8 cellular contexts compared by ENCODE assay signal in genomic region chr19:18086590-18087138, GRCh38. TPM values are rescaled to one million over a fixed set of nuclear protein-coding genes. Genes with fewer than 3 reads are reported as not detected.
DNase-seq lines count a peak whose midpoint lies in the region; ATAC-seq, FAIRE-seq and TF ChIP-seq lines count a peak whose summit lies in the region.

TSS of gene IL12RB1 (minus strand) at chr19:18086934. CDS start at chr19:18086823, 111 bp downstream.

- DNase-seq in DND-41, result peak; percentile 75
- DNase-seq in Panc1 (ENCODE audit: low read depth, low spot score), result no peak
- no peak for DNase-seq in pancreas
- no peak for DNase-seq in prostate gland (ENCODE audit: low spot score)
- no peak for DNase-seq in iPS-NIHi7 (ENCODE audit: extremely low spot score)

- ATAC-seq in DND-41 (ENCODE audit: insufficient read depth, low read depth), result peak; percentile 94
- ATAC-seq in Panc1, result peak; percentile 38; the same call in 1 of the 2 replicates
- ATAC-seq in pancreas, result peak in 3 of 4 donors; percentile 21 to 50 (median 32)
- ATAC-seq in HG02588 (IDR thresholded peaks at IDR 0.05; ENCODE audit: unreplicated experiment), result no peak
- ATAC-seq in GM19397 (IDR thresholded peaks at IDR 0.05; ENCODE audit: unreplicated experiment), result no peak

- peak within 1 kb of the TSS; percentile 59 for H3K9ac ChIP-seq in DND-41 (ENCODE audit: low read depth, low read length)

- FAIRE-seq in pancreas (lab: Jason Lieb, UNC), result no peak

- peak within 1 kb of the TSS; percentile 16 to 59; a peak in 3 of 4 replicates for H3K4me3 ChIP-seq in DND-41 (ENCODE audit: low read depth in 1 of 2, low read length in 2 of 2)
- peak within 1 kb of the TSS; percentile 10 to 22 for H3K4me3 ChIP-seq in Panc1 (ENCODE audit: low read depth in 2 of 2, low read length in 2 of 2)
- peak within 1 kb of the TSS in 1 of 4 donors; percentile 22 for H3K4me3 ChIP-seq in pancreas
- H3K4me3 ChIP-seq in prostate gland, result peak within 1 kb of the TSS in 1 of 2 donors; percentile 2

- POLR2A ChIA-PET in Panc1 (lab: Charles Lee), result no interaction called here

- peaks cover 15% of the 10 kb centered on the region for H3K4me1 ChIP-seq in DND-41 (ENCODE audit: insufficient read depth, low read length)
- no peaks in the 10 kb centered on the region for H3K4me1 ChIP-seq in Panc1 (ENCODE audit: control insufficient read depth, insufficient read depth, low read length)
- no peaks in the 10 kb centered on the region for H3K4me1 ChIP-seq in pancreas
- no peaks in the 10 kb centered on the region for H3K4me1 ChIP-seq in prostate gland (replicated peaks)

- H3K79me2 ChIP-seq in DND-41 (ENCODE audit: insufficient read depth, low read length), result no peaks in the 10 kb centered on the region

- CTCF ChIA-PET in Panc1 (lab: Charles Lee), result interaction anchor here (0.7 kb wide), 1 partner anchor 12 kb away, joined by 5 read pairs; no protein-coding TSS in a partner anchor

- H3K4me2 ChIP-seq in DND-41 (ENCODE audit: insufficient read depth, low read length), result peak within 1 kb of the TSS; percentile 81

- BruUV-seq in Panc1 (replicated peaks; lab: Mats Ljungman, UMichigan), result no TSS peak

- H2AFZ ChIP-seq in DND-41 (ENCODE audit: low read depth, low read length), result peak within 1 kb of the TSS; percentile 95

- H3K9me3 ChIP-seq in DND-41 (ENCODE audit: insufficient read depth, low read length, severe bottlenecking), result no peaks in the 10 kb centered on the region
- no peaks in the 10 kb centered on the region for H3K9me3 ChIP-seq in Panc1 (ENCODE audit: control insufficient read depth, insufficient read depth, low read depth, low read length)
- H3K9me3 ChIP-seq in pancreas, result no peaks in the 10 kb centered on the region
- no peaks in the 10 kb centered on the region for H3K9me3 ChIP-seq in prostate gland

- H4K20me1 ChIP-seq in DND-41 (ENCODE audit: insufficient read depth, low read length), result no peaks in the 10 kb centered on the region

- intact Hi-C loops in Panc1 (cut with micrococcal nuclease; ENCODE audit: unreplicated experiment) (no loop called here), pancreas (cut with DNase I) (no loop called here), prostate gland (cut with DNase I) (no loop called here)

- no peak for TF ChIP-seq POLR2A in prostate gland (IDR thresholded peaks at IDR 0.05)

- H3K36me3 ChIP-seq in DND-41 (ENCODE audit: insufficient read depth, low read length), result no peaks in the 10 kb centered on the region
- no peaks in the 10 kb centered on the region for H3K36me3 ChIP-seq in Panc1 (ENCODE audit: control insufficient read depth, insufficient read depth, low read length)
- H3K36me3 ChIP-seq in pancreas, result no peaks in the 10 kb centered on the region
- H3K36me3 ChIP-seq in prostate gland, result no peaks in the 10 kb centered on the region

- TF ChIP-seq CTCF in DND-41 (IDR thresholded peaks at IDR 0.05; ENCODE audit: borderline replicate concordance, extremely low read depth, low read length, poor library complexity, severe bottlenecking) (no peak), Panc1 (IDR thresholded peaks at IDR 0.05) (no peak), pancreas (IDR thresholded peaks at IDR 0.05) (no peak), prostate gland (IDR thresholded peaks at IDR 0.05) (no peak)

- H3K27ac ChIP-seq in DND-41 (ENCODE audit: low read length) (peak within 1 kb of the TSS; percentile 81), Panc1 (ENCODE audit: low read length) (0 out of 2 replicates have a peak within 1 kb of the TSS, but pooled peaks have one; percentile 9), angular gyrus (ENCODE audit: low read depth, low read length) (peak within 1 kb of the TSS; percentile 59), pancreas (peak within 1 kb of the TSS in 1 of 4 donors; percentile 23), prostate gland (no peak within 1 kb of the TSS)

- 52 to 66% methylated on average over 12 of the region's 12 CpGs for WGBS in pancreas, 2 donors
- 61% methylated on average over 12 of the region's 12 CpGs for WGBS in prostate gland

- in situ Hi-C loops in Panc1 (cut with HindIII; ENCODE audit: low pct_unique_long_range_greater_than_20kb, low sequenced_read_pairs), result no loop called here

- H3K27me3 ChIP-seq in DND-41 (ENCODE audit: insufficient read depth, low read length, poor library complexity), result no peaks in the 10 kb centered on the region
- no peaks in the 10 kb centered on the region for H3K27me3 ChIP-seq in Panc1 (ENCODE audit: control insufficient read depth, insufficient read depth, low read length)
- H3K27me3 ChIP-seq in pancreas, result no peaks in the 10 kb centered on the region
- H3K27me3 ChIP-seq in prostate gland (replicated peaks; ENCODE audit: insufficient read depth), result no peaks in the 10 kb centered on the region

RNA-seq across cellular contexts. Expression of gene IL12RB1, which starts in this region (rescaled TPM):
- 0.36 TPM for total RNA-seq in Panc1 (2021; ENCODE audit: unreplicated experiment)
- 0.10 TPM for polyA plus RNA-seq in Panc1 (2012; ENCODE audit: insufficient read length)
- total RNA-seq in pancreas, result 1 to 10 TPM in 1 of 6 donors, under 1 TPM in 5; 0.19 to 1.1 (median 0.53) TPM
- polyA plus RNA-seq in pancreas, result under 1 TPM; 0.15 to 0.40 TPM
- total RNA-seq in prostate gland, result under 1 TPM; 0.62 to 0.73 TPM

Comparison
In these comparisons a context has a peak if more than half of its experiments do, and no peak if none do; other contexts are left out.
1. Peak in ATAC-seq, H3K4me3 ChIP-seq and H3K27ac ChIP-seq in Panc1; RNA of the gene not detected or under 1 TPM.
2. ATAC-seq: peak in DND-41 (single experiment) and pancreas (3 of 4); none in HG02588 (single experiment) and GM19397 (single experiment).
3. H3K27ac ChIP-seq: peak in DND-41 (single experiment) and angular gyrus (single experiment); none in prostate gland (0 of 2).